In the genomic region with DNA sequence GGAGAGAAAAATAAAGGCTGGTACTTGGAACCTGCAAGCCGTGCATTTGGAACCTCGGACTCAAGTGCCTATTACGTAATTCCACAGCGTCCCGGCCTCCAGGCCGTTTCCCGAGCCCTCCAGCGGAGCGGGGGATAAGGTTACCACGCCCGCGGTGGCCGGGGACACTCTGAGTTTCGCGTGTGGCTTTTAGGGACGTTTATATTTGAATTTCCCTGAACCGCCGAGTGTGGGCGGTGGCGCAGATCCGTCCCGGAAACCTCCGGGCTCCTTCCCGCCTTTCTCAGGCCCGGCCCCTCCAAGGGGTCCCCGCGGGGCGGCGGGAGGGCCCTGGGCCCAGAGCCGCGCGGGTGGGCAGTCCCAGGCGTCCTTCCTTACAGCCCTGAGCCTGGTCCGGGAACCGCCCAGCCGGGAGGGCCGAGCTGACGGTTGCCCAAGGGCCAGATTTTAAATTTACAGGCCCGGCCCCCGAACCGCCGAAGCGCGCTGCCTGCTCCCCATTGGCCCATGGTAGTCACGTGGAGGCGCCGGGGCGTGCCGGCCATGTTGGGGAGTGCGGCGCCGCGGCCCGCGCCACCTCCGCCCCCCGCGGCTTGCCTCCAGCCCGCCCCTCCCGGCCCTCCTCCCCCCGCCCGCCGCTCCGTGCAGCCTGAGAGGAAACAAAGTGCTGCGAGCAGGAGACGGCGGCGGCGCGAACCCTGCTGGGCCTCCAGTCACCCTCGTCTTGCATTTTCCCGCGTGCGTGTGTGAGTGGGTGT, we compare ENCODE assay signal across 8 cellular contexts. TPM values are rescaled to one million over a fixed set of nuclear protein-coding genes. Genes with fewer than 3 reads are reported as not detected.
A peak's percentile ranks its signal among the peaks of the same experiment; 100 is the strongest.
DNase-seq lines count a peak whose midpoint lies in the region; ATAC-seq, FAIRE-seq and TF ChIP-seq lines count a peak whose summit lies in the region.

A gene with protein sequence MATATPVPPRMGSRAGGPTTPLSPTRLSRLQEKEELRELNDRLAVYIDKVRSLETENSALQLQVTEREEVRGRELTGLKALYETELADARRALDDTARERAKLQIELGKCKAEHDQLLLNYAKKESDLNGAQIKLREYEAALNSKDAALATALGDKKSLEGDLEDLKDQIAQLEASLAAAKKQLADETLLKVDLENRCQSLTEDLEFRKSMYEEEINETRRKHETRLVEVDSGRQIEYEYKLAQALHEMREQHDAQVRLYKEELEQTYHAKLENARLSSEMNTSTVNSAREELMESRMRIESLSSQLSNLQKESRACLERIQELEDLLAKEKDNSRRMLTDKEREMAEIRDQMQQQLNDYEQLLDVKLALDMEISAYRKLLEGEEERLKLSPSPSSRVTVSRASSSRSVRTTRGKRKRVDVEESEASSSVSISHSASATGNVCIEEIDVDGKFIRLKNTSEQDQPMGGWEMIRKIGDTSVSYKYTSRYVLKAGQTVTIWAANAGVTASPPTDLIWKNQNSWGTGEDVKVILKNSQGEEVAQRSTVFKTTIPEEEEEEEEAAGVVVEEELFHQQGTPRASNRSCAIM (plus strand): TSS at position 638 of the 758 bp plus-strand sequence. CDS start 373 bp downstream, outside the sequence.

- H3K9me3 Mint-ChIP-seq in IgD-negative memory B cell: no peaks in the 10 kb centered on the region

- intact Hi-C loops in endothelial cell of umbilical vein (cut with micrococcal nuclease): loop anchor here (1.0 to 5.0 kb wide), 4 partner anchors 176 to 424 kb away; a partner anchor contains a TSS

- no peaks in the 10 kb centered on the region for H3K9me1 ChIP-seq in endothelial cell of umbilical vein (replicated peaks; ENCODE audit: control insufficient read depth, extremely low read depth, insufficient read depth, low read length)

- POLR2A ChIA-PET in endothelial cell of umbilical vein (lab: Charles Lee): interaction anchor here (0.6 kb wide), 1 partner anchor 129 kb away, joined by 3 read pairs; no protein-coding TSS in a partner anchor

- H3K79me2 ChIP-seq in endothelial cell of umbilical vein (ENCODE audit: control insufficient read depth, insufficient read depth, low read length): peaks cover 43% of the 10 kb centered on the region

- peak within 1 kb of the TSS; percentile 95 to 96 (median 96) for H3K27ac Mint-ChIP-seq in IgD-negative memory B cell

- H2AFZ ChIP-seq in endothelial cell of umbilical vein (ENCODE audit: low read depth, low read length): peak within 1 kb of the TSS; percentile 91

- ATAC-seq in GM21576 (IDR thresholded peaks at IDR 0.05; ENCODE audit: unreplicated experiment): peak; percentile 62

- H3K4me2 ChIP-seq in endothelial cell of umbilical vein (ENCODE audit: insufficient read depth, low read length): peak within 1 kb of the TSS; percentile 95

- TF ChIP-seq CTCF in endothelial cell of umbilical vein (IDR thresholded peaks at IDR 0.05; ENCODE audit: extremely low read depth in 1 of 2, insufficient read depth in 1 of 2, low read depth in 1 of 2, low read length in 2 of 2): no peak

- no peaks in the 10 kb centered on the region for H3K36me3 ChIP-seq in endothelial cell of umbilical vein (ENCODE audit: control insufficient read depth in 2 of 2, extremely low read depth in 1 of 2, insufficient read depth in 2 of 2, low read length in 2 of 2)

- peak within 1 kb of the TSS; percentile 85 for H3K27ac ChIP-seq in endothelial cell of umbilical vein (ENCODE audit: insufficient read depth, low read depth, low read length)

- TF ChIP-seq POLR2A in endothelial cell of umbilical vein (IDR thresholded peaks at IDR 0.05; ENCODE audit: low read depth, low read length): no peak

- H3K9me3 ChIP-seq in endothelial cell of umbilical vein (replicated peaks; ENCODE audit: control insufficient read depth, insufficient read depth, low read length): no peaks in the 10 kb centered on the region

- H3K36me3 Mint-ChIP-seq in IgD-negative memory B cell: no peaks in the 10 kb centered on the region

- peaks cover 21 to 24% (median 24%) of the 10 kb centered on the region in 3 donors for H3K4me1 Mint-ChIP-seq in IgD-negative memory B cell

- H3K4me3 Mint-ChIP-seq in IgD-negative memory B cell: peak within 1 kb of the TSS; percentile 94 to 99 (median 96)

- no peaks in the 10 kb centered on the region for H4K20me1 ChIP-seq in endothelial cell of umbilical vein (replicated peaks; ENCODE audit: control insufficient read depth, extremely low read depth, insufficient read depth, low read length)

- CTCF ChIA-PET in endothelial cell of umbilical vein (lab: Charles Lee): interaction anchor here (0.7 to 8.3 kb wide), 9 partner anchors 11 to 716 kb away, joined by 3 to 147 read pairs (median 7); a partner anchor contains a TSS

- peak within 1 kb of the TSS; percentile 92 for H3K9ac ChIP-seq in endothelial cell of umbilical vein (replicated peaks; ENCODE audit: extremely low read depth, insufficient read depth, low read length)

- H3K4me3 ChIP-seq in endothelial cell of umbilical vein (replicated peaks in 1 of 3; ENCODE audit: insufficient read depth in 1 of 3, low read depth in 1 of 3, low read length in 3 of 3): peak within 1 kb of the TSS; percentile 76 to 89 (median 85)

- H3K27me3 ChIP-seq in endothelial cell of umbilical vein (ENCODE audit: control insufficient read depth in 2 of 2, insufficient read depth in 2 of 2, low read length in 2 of 2): no peaks in the 10 kb centered on the region

- BruUV-seq in endothelial cell of umbilical vein (replicated peaks; lab: Mats Ljungman, UMichigan): no TSS peak

- DNase-seq in DMS153 (lab: John Stamatoyannopoulos, UW) (peak; percentile 85), OCI-M1 (lab: John Stamatoyannopoulos, UW) (peak; percentile 84), activated T-cell treated with anti-CD3 and anti-CD28 coated beads for 1 hour (ENCODE audit: low read depth) (peak; percentile 90), endothelial cell of umbilical vein (ENCODE audit: low read depth, low spot score) (peak; percentile 95), middle frontal gyrus (ENCODE audit: extremely low spot score, low spot score) (peak; percentile 80)
- DNase-seq in stimulated activated CD8-positive, alpha-beta memory T cell treated with anti-CD3 and anti-CD28 coated beads, Interleukin-2, amount 100 ng/mL, for 1 hour (ENCODE audit: low read depth in 2 of 2): peak; percentile 83 to 88

- peak; percentile 77 for FAIRE-seq in endothelial cell of umbilical vein (lab: Jason Lieb, UNC)

- peaks cover 24% of the 10 kb centered on the region for H3K4me1 ChIP-seq in endothelial cell of umbilical vein (ENCODE audit: control insufficient read depth, extremely low read depth, insufficient read depth, low read length)

- H3K27me3 Mint-ChIP-seq in IgD-negative memory B cell: no peaks in the 10 kb centered on the region

- dilution Hi-C loops in endothelial cell of umbilical vein (cut with MboI; ENCODE audit: extremely low pct_ligation_motif_present, low sequenced_read_pairs): no loop called here

TF ChIP-seq in endothelial cell of umbilical vein, 7 proteins besides CTCF, POLR2A, EP300 and RAD21:
- TF ChIP-seq MYC (IDR thresholded peaks at IDR 0.05; ENCODE audit: low read depth, low read length) (no peak), EZH2 (IDR thresholded peaks at IDR 0.05; ENCODE audit: borderline replicate concordance, low read depth, low read length, severe bottlenecking) (no peak), POLR2AphosphoS5 (IDR thresholded peaks at IDR 0.05; ENCODE audit: insufficient read depth, low read depth, low read length) (peak; percentile 80), GATA2 (IDR thresholded peaks at IDR 0.05; ENCODE audit: insufficient read depth, insufficient read length, low read depth, low read length) (no peak), JUN (IDR thresholded peaks at IDR 0.05; ENCODE audit: borderline replicate concordance, insufficient read depth, insufficient read length, low read depth) (no peak), FOS (IDR thresholded peaks at IDR 0.05; ENCODE audit: borderline replicate concordance, insufficient read depth, low read length) (no peak)
- TF ChIP-seq, protein P1, sequence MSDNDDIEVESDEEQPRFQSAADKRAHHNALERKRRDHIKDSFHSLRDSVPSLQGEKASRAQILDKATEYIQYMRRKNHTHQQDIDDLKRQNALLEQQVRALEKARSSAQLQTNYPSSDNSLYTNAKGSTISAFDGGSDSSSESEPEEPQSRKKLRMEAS (IDR thresholded peaks at IDR 0.05; ENCODE audit: insufficient read depth, insufficient read length): peak; percentile 97

RNA-seq across cellular contexts. Expression of the gene that starts here (rescaled TPM):
- polyA plus RNA-seq in IgD-negative memory B cell (8.4 TPM), endothelial cell of umbilical vein (45.2 and 45.3 TPM in 2 replicates)
- total RNA-seq in endothelial cell of umbilical vein: 134 and 144 TPM in 2 replicates
- polyA plus RNA-seq in endothelial cell of umbilical vein (2011; cell fraction: cytosol; rRNA removed): 42.4 and 43.6 TPM in 2 replicates
- 29.9 and 43.9 TPM in 2 replicates for polyA plus RNA-seq in endothelial cell of umbilical vein (2011; cell fraction: nucleus; rRNA removed)
- 37.5 and 82.9 TPM in 2 replicates for polyA plus RNA-seq in endothelial cell of umbilical vein (2012)
- polyA minus RNA-seq in endothelial cell of umbilical vein: 26.2 and 28.9 TPM in 2 replicates
- polyA minus RNA-seq in endothelial cell of umbilical vein (2011; cell fraction: cytosol; rRNA and poly(A)+ RNA removed): 45.5 TPM
- 23.3 and 28.1 TPM in 2 replicates for polyA minus RNA-seq in endothelial cell of umbilical vein (2011; cell fraction: nucleus; rRNA and poly(A)+ RNA removed)

Comparison
In these comparisons a context has a peak if more than half of its experiments do, and no peak if none do; other contexts are left out.
1. Peak in every context shown above with its lines: DNase-seq, ATAC-seq, H3K4me3 ChIP-seq and H3K27ac ChIP-seq.